ENCODE assay signal across 19 cellular contexts in the genomic region with DNA sequence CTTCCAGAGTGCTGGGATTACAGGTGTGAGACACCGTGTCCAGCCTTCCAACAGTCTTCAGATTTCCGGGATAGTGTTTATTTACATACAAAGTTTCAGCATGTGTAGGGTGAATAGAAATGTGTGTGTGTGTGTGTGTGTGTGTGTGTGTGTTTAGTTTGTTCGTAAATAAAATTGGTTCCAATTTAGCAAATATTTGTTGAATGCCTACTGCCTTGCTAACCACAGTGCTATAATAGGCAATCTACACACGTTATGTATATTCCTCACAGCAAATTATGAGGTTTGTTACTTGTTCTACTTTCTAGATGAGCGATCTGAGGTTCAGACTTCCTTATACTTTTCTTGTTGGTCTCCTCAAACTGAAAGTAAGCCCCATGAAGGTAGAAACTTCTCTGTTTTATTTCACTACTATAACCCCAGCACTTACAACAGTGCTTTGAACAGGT. TPM values are rescaled to one million over a fixed set of nuclear protein-coding genes. Genes with fewer than 3 reads are reported as not detected.
DNase-seq lines count a peak whose midpoint lies in the region; ATAC-seq, FAIRE-seq and TF ChIP-seq lines count a peak whose summit lies in the region.
"Had no signal": no experiment of that assay in that cellular context is flagged by ENCODE, and none has a peak within 500 bp of the region (broad histone marks: within the 10 kb centered on the region; RNA-seq: fewer than 3 reads in every experiment).

No MANE protein-coding gene starts in this region.

- H3K9ac ChIP-seq in BLaER1 treated with 17β-estradiol and CSF1 and Interleukin-3, amounts not matched to agents 10 nM and 100 nM, result no peak overlapping the region

- TF ChIP-seq POLR2A in GM12891 (IDR thresholded peaks at IDR 0.05; ENCODE audit: low read depth, low read length), result no peak

- H3K27ac ChIP-seq in BLaER1 treated with 17β-estradiol and CSF1 and Interleukin-3, amounts not matched to agents 10 nM and 100 nM, result peak overlapping the region in 4 of 11 experiments; percentile 70 to 80 (median 76); a peak in 6 of 22 replicates
- H3K27ac ChIP-seq: tibial nerve had no signal

- no peaks in the 10 kb centered on the region for H3K27me3 ChIP-seq in BLaER1 treated with 17β-estradiol and CSF1 and Interleukin-3, amounts not matched to agents 10 nM and 100 nM
- H3K27me3 ChIP-seq: tibial nerve had no signal

- DNase-seq in GM12891 (ENCODE audit: insufficient read length, low spot score), result no peak
- DNase-seq in MV-4-11 (lab: John Stamatoyannopoulos, UW), result peak; percentile 39
- DNase-seq in left lobe of liver (ENCODE audit: low spot score), result no peak
- DNase-seq in HT-29 (ENCODE audit: low spot score), result no peak
- no peak for DNase-seq in NCI-H446 (lab: John Stamatoyannopoulos, UW)
- DNase-seq in mesenteric fat pad (ENCODE audit: low spot score), result no peak
- DNase-seq: activated naive CD4-positive, alpha-beta T cell treated with Interleukin-2 at 50 U/mL for 16 hours; immature natural killer cell; naive thymus-derived CD4-positive, alpha-beta T cell; NCI-H345; posterior cingulate gyrus; small intestine had no signal

- peaks cover 22 to 54% (median 40%) of the 10 kb centered on the region in 10 experiments for H3K4me1 ChIP-seq in BLaER1 treated with 17β-estradiol and CSF1 and Interleukin-3, amounts not matched to agents 10 nM and 100 nM

- H4K20me1 ChIP-seq in BLaER1 treated with 17β-estradiol and CSF1 and Interleukin-3, amounts not matched to agents 10 nM and 100 nM, result no peaks in the 10 kb centered on the region

- peak overlapping the region in 7 of 11 experiments; percentile 1 to 89 (median 76); a peak in 12 of 22 replicates for H3K4me2 ChIP-seq in BLaER1 treated with 17β-estradiol and CSF1 and Interleukin-3, amounts not matched to agents 10 nM and 100 nM

- no peaks in the 10 kb centered on the region for H3K9me3 ChIP-seq in BLaER1 treated with 17β-estradiol and CSF1 and Interleukin-3, amounts not matched to agents 10 nM and 100 nM (replicated peaks in 1 of 11)
- H3K9me3 ChIP-seq: tibial nerve had no signal

- no peak overlapping the region; a peak in 1 of 20 replicates for H3K4me3 ChIP-seq in BLaER1 treated with 17β-estradiol and CSF1 and Interleukin-3, amounts not matched to agents 10 nM and 100 nM
- H3K4me3 ChIP-seq: lung, tibial nerve had no signal

- H3K36me3 ChIP-seq in BLaER1 treated with 17β-estradiol and CSF1 and Interleukin-3, amounts not matched to agents 10 nM and 100 nM, result no peaks in the 10 kb centered on the region
- H3K36me3 ChIP-seq: tibial nerve had no signal

- peak; percentile 51 for FAIRE-seq in GM12891 (lab: Jason Lieb, UNC)
- FAIRE-seq: HTR-8/SVneo, small intestine had no signal

- peak; percentile 83 for ATAC-seq in left lobe of liver
- no peak for ATAC-seq in GM19397 (IDR thresholded peaks at IDR 0.05; ENCODE audit: unreplicated experiment)
- ATAC-seq: HCT116; naive thymus-derived CD4-positive, alpha-beta T cell; WTC11 had no signal

TF ChIP-seq in GM12891, 5 proteins besides CTCF, POLR2A, EP300 and RAD21:
- TF ChIP-seq TAF1 (IDR thresholded peaks at IDR 0.05; ENCODE audit: low read depth, low read length) (no peak), SPI1 (IDR thresholded peaks at IDR 0.05; ENCODE audit: low read depth, low read length) (peak; percentile 68)

RNA-seq across cellular contexts. Expression of a gene that starts 32.8 kb away (rescaled TPM):
- 23.2 TPM for polyA plus RNA-seq in GM12891 (2012; ENCODE audit: low read depth, missing spikeins)
- total RNA-seq in left lobe of liver, result 26.1 TPM
- 7.6 and 9.4 TPM in 2 replicates for total RNA-seq in HT-29 (2014; rRNA removed; shearing (Covaris generic))
- total RNA-seq in mesenteric fat pad, result 98.9 TPM
